ENCODE assay signal across 8 cellular contexts in the genomic region with DNA sequence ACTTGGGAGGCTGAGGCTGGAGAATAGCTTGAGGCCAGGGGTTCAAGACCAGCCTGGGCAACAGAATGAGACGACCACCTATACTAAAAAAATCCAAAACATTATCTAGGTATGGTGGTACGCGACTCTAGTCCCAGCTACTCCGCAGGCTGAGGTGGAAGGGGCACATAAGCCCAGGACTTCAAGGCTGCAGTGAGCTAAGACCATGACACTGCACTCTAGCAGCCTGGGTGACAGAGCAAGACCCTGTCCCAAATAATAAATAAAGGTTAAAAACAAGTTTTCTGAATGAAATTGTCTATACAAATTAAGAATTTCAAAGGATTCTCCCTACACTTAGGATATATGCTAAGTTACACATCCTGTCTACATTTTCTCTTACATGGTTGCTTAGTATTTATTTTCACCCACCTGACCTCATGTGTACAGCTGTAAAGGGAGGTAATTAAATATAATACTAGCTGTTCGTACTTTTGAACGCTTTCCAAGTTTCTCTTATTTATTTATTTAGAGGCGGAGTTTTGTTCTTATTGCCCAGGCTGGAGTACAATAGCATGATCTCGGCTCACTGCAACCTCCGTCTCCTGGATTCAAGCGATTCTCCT. TPM values are rescaled to one million over a fixed set of nuclear protein-coding genes. Genes with fewer than 3 reads are reported as not detected.
DNase-seq lines count a peak whose midpoint lies in the region; ATAC-seq, FAIRE-seq and TF ChIP-seq lines count a peak whose summit lies in the region.

No MANE protein-coding gene starts in this region.

- SMC1A ChIA-PET in GM12878 (lab: Charles Lee; ENCODE audit: uncharacterized antibody, unreplicated experiment) = interaction anchor here (0.7 to 2.3 kb wide), 11 partner anchors 9 to 285 kb away, joined by 3 to 12 read pairs (median 3); a partner anchor contains a TSS

- peaks cover 25% of the 10 kb centered on the region for H3K79me2 ChIP-seq in GM12878 (ENCODE audit: control insufficient read depth, insufficient read depth, low read length)

- DNase-seq in MG63 (no peak), GM12878 (ENCODE audit: low read depth, low spot score) (no peak), NCI-H446 treated with DMSO at 0.1 percent for 48 hours (lab: John Stamatoyannopoulos, UW) (no peak), NCI-H187 treated with DMSO at 0.1 percent for 48 hours (lab: John Stamatoyannopoulos, UW) (no peak)
- DNase-seq in stimulated activated CD4-positive, alpha-beta T cell treated with anti-CD3 and anti-CD28 coated beads, Interleukin-2, amount 100 ng/mL, for 48 hours = no peak

- H3K27ac ChIP-seq in BLaER1 treated with 17β-estradiol and CSF1 and Interleukin-3, amounts not matched to agents 10 nM and 100 nM = peak overlapping the region; percentile 71 to 89 (median 83); a peak in 21 of 22 replicates
- H3K27ac ChIP-seq in GM12878 (ENCODE audit: control insufficient read depth, insufficient read depth) (peak overlapping the region; percentile 72), muscle layer of colon (ENCODE audit: low read depth, low read length) (no peak overlapping the region)

- H3K4me1 ChIP-seq in BLaER1 treated with 17β-estradiol and CSF1 and Interleukin-3, amounts not matched to agents 10 nM and 100 nM = peaks cover 10 to 19% (median 13%) of the 10 kb centered on the region in 10 experiments
- no peaks in the 10 kb centered on the region for H3K4me1 ChIP-seq in GM12878 (ENCODE audit: control insufficient read depth, insufficient read depth, low read length)
- H3K4me1 ChIP-seq in muscle layer of colon (ENCODE audit: insufficient read depth, low read length) = peaks cover 20% of the 10 kb centered on the region

- ATAC-seq in GM12878 = no peak
- ATAC-seq in GM21825 (IDR thresholded peaks at IDR 0.05; ENCODE audit: unreplicated experiment) = no peak

- no TSS peak for BruUV-seq in GM12878 (replicated peaks; lab: Mats Ljungman, UMichigan)

- H3K27me3 ChIP-seq in BLaER1 treated with 17β-estradiol and CSF1 and Interleukin-3, amounts not matched to agents 10 nM and 100 nM = no peaks in the 10 kb centered on the region
- H3K27me3 ChIP-seq in MG63 = no peaks in the 10 kb centered on the region
- no peaks in the 10 kb centered on the region for H3K27me3 ChIP-seq in GM12878 (replicated peaks in 1 of 2; ENCODE audit: control insufficient read depth in 2 of 2, insufficient read depth in 2 of 2, low read length in 1 of 2)
- no peaks in the 10 kb centered on the region for H3K27me3 ChIP-seq in muscle layer of colon (ENCODE audit: control insufficient read depth in 1 of 2, insufficient read depth in 2 of 2, low read length in 2 of 2)

- H3K9ac ChIP-seq in BLaER1 treated with 17β-estradiol and CSF1 and Interleukin-3, amounts not matched to agents 10 nM and 100 nM = peak overlapping the region; percentile 80 to 89 (median 83)
- H3K9ac ChIP-seq in GM12878 (ENCODE audit: control insufficient read depth, insufficient read depth, low read length) (peak overlapping the region; percentile 87), muscle layer of colon (ENCODE audit: low read length) (peak overlapping the region; percentile 80)

- CTCF ChIA-PET in GM12878 (lab: Yijun Ruan, JAX) = interaction anchor here (0.6 to 3.6 kb wide), 8 partner anchors 10 to 498 kb away, joined by 3 to 17 read pairs (median 3); no protein-coding TSS in a partner anchor

- RAD21 ChIA-PET in GM12878 (lab: Charles Lee; ENCODE audit: unreplicated experiment) = interaction anchor here (1.1 to 1.2 kb wide), 3 partner anchors 10 to 75 kb away, joined by 3 to 4 read pairs (median 3); no protein-coding TSS in a partner anchor

- peak overlapping the region; percentile 64 to 86 (median 78) for H3K4me3 ChIP-seq in BLaER1 treated with 17β-estradiol and CSF1 and Interleukin-3, amounts not matched to agents 10 nM and 100 nM
- H3K4me3 ChIP-seq in MG63 (peak overlapping the region; percentile 74), GM12878 (peak overlapping the region; percentile 83), muscle layer of colon (ENCODE audit: low read depth in 1 of 2, low read length in 2 of 2) (peak overlapping the region in 1 of 2 donors; percentile 86)

- no peak for TF ChIP-seq POLR2A in GM12878 (IDR thresholded peaks at IDR 0.05; ENCODE audit: low read depth, low read length)

- peak overlapping the region; percentile 79 to 94 (median 91) for H3K4me2 ChIP-seq in BLaER1 treated with 17β-estradiol and CSF1 and Interleukin-3, amounts not matched to agents 10 nM and 100 nM
- peak overlapping the region; percentile 87 for H3K4me2 ChIP-seq in GM12878 (ENCODE audit: control insufficient read depth, insufficient read depth)

- WGBS in GM12878 (ENCODE audit: insufficient coverage, insufficient replicate concordance, low lambda C conversion rate, missing lambda C conversion rate) = 38% methylated on average over 10 of the region's 10 CpGs

- H4K20me1 ChIP-seq in BLaER1 treated with 17β-estradiol and CSF1 and Interleukin-3, amounts not matched to agents 10 nM and 100 nM = peaks cover 0 to 25% (median 0%) of the 10 kb centered on the region in 11 experiments; a peak in 7 of 22 replicates
- no peaks in the 10 kb centered on the region for H4K20me1 ChIP-seq in GM12878 (ENCODE audit: control insufficient read depth, insufficient read depth)

- POLR2A ChIA-PET in GM12878 (lab: Charles Lee) = interaction anchor here (0.6 to 2.5 kb wide), 7 partner anchors 11 to 284 kb away, joined by 3 to 6 read pairs (median 4); a partner anchor contains a TSS

- H3K9me3 ChIP-seq in BLaER1 treated with 17β-estradiol and CSF1 and Interleukin-3, amounts not matched to agents 10 nM and 100 nM (replicated peaks in 1 of 11) = no peaks in the 10 kb centered on the region
- H3K9me3 ChIP-seq in MG63 (no peaks in the 10 kb centered on the region), GM12878 (replicated peaks; ENCODE audit: control insufficient read depth, insufficient read depth, low read length) (no peaks in the 10 kb centered on the region), muscle layer of colon (ENCODE audit: low read length) (no peaks in the 10 kb centered on the region)

- in situ Hi-C loops in GM12878 (cut with MboI) = no loop called here

- peaks cover 0 to 9% (median under 1%) of the 10 kb centered on the region in 11 experiments; a peak in 4 of 22 replicates for H3K36me3 ChIP-seq in BLaER1 treated with 17β-estradiol and CSF1 and Interleukin-3, amounts not matched to agents 10 nM and 100 nM
- H3K36me3 ChIP-seq in MG63 = no peaks in the 10 kb centered on the region
- no peaks in the 10 kb centered on the region for H3K36me3 ChIP-seq in GM12878 (ENCODE audit: control insufficient read depth in 2 of 2, insufficient read depth in 2 of 2, low read length in 1 of 2)
- no peaks in the 10 kb centered on the region for H3K36me3 ChIP-seq in muscle layer of colon (ENCODE audit: insufficient read depth, low read length)

- TF ChIP-seq EP300 in GM12878 (IDR thresholded peaks at IDR 0.05; ENCODE audit: borderline replicate concordance in 1 of 2, control insufficient read depth in 1 of 2, low read depth in 2 of 2, low read length in 2 of 2) = no peak

- no peak for TF ChIP-seq CTCF in GM12878 (IDR thresholded peaks at IDR 0.05 in 2 of 3, conservative IDR thresholded peaks at IDR 0.05 in 1 of 3; ENCODE audit: control insufficient read depth in 2 of 3, extremely low read depth in 1 of 3, insufficient read depth in 1 of 3, low read depth in 3 of 3, low read length in 3 of 3)

- FAIRE-seq in GM12878 (lab: Jason Lieb, UNC) = no peak

- intact Hi-C loops in GM12878 (cut with micrococcal nuclease; ENCODE audit: unreplicated experiment) = loop anchor here (1.0 to 5.0 kb wide), 2 partner anchors 75 to 751 kb away; a partner anchor contains a TSS

- peak overlapping the region; percentile 48 for H2AFZ ChIP-seq in GM12878 (ENCODE audit: control insufficient read depth, low read depth, low read length)

- TF ChIP-seq RAD21 in GM12878 (IDR thresholded peaks at IDR 0.05; ENCODE audit: insufficient read depth, low read depth, low read length) = no peak

TF ChIP-seq in GM12878, 131 proteins besides CTCF, POLR2A, EP300 and RAD21 (continues in another document):
- TF ChIP-seq BCL11A (IDR thresholded peaks at IDR 0.05; ENCODE audit: low read depth, low read length) = no peak

RNA-seq across cellular contexts. Expression of a gene that starts 1.6 kb away (rescaled TPM):
- total RNA-seq in MG63 (2014; rRNA removed; shearing (Covaris generic); ENCODE audit: low replicate concordance) = 4.2 and 14.0 TPM in 2 replicates
- 12.4 and 13.2 TPM in 2 replicates for total RNA-seq in GM12878 (2013; cell fraction: nucleolus; rRNA removed)
- 4.7 and 5.0 TPM in 2 replicates for total RNA-seq in GM12878 (2014; rRNA removed)
- total RNA-seq in GM12878 (2014; rRNA removed; fragmentation: Illumina TruSeq; extraction: Trizol) = 8.8 and 9.1 TPM in 2 replicates
- 13.5 and 18.0 TPM in 2 replicates for total RNA-seq in GM12878 (2021)
- polyA plus RNA-seq in GM12878 (2011; ENCODE audit: low read depth) = 3.0 TPM
- 16.0 and 19.9 TPM in 2 replicates for polyA plus RNA-seq in GM12878 (2011; rRNA removed)
- 12.0 and 13.4 TPM in 2 replicates for polyA plus RNA-seq in GM12878 (2011; cell fraction: cytosol; rRNA removed)
- polyA plus RNA-seq in GM12878 (2011; cell fraction: nucleus; rRNA removed) = 7.7 and 8.7 TPM in 2 replicates
- 5.0 and 6.8 TPM in 2 replicates for polyA plus RNA-seq in GM12878 (2012)
- 16.7 and 22.7 TPM in 2 replicates for polyA plus RNA-seq in GM12878 (2014; fragmentation: Illumina TruSeq; extraction: Trizol)
- 1 to 10 TPM; 2.4 to 2.7 TPM for polyA plus RNA-seq in GM12878 (2014; fragmentation: Nextera tagmentation; extraction: Ambion mirVana)
- 11.8 and 13.7 TPM in 2 replicates for polyA plus RNA-seq in GM12878 (2014; rRNA removed)
- polyA plus RNA-seq in GM12878 (2016; fragmentation: Nextera tagmentation; extraction: Ambion mirVana) = 1 to 10 TPM; 6.6 to 9.0 TPM
- polyA minus RNA-seq in GM12878 (2011; rRNA and poly(A)+ RNA removed) = 16.9 and 28.3 TPM in 2 replicates
- 9.8 and 13.9 TPM in 2 replicates for polyA minus RNA-seq in GM12878 (2011; cell fraction: cytosol; rRNA and poly(A)+ RNA removed)
- polyA minus RNA-seq in GM12878 (2011; cell fraction: nucleus; rRNA and poly(A)+ RNA removed) = 4.7 and 7.7 TPM in 2 replicates

RNA-seq across cellular contexts. Expression of a gene that starts 48.1 kb away (rescaled TPM):
- total RNA-seq in MG63 (2014; rRNA removed; shearing (Covaris generic); ENCODE audit: low replicate concordance) = 15.2 and 18.3 TPM in 2 replicates
- total RNA-seq in GM12878 (2013; cell fraction: nucleolus; rRNA removed) = 88.1 and 101 TPM in 2 replicates
- total RNA-seq in GM12878 (2014; rRNA removed) (35.1 and 39.0 TPM in 2 replicates), GM12878 (2014; rRNA removed; fragmentation: Illumina TruSeq; extraction: Trizol) (20.9 and 23.9 TPM in 2 replicates), GM12878 (2021) (18.2 and 22.4 TPM in 2 replicates)
- 11.8 TPM for polyA plus RNA-seq in GM12878 (2011; ENCODE audit: low read depth)
- polyA plus RNA-seq in GM12878 (2011; rRNA removed) (24.6 and 31.0 TPM in 2 replicates), GM12878 (2014; fragmentation: Illumina TruSeq; extraction: Trizol) (17.6 and 19.5 TPM in 2 replicates), GM12878 (2014; fragmentation: Nextera tagmentation; extraction: Ambion mirVana) (1 to 10 TPM; 6.1 to 9.3 TPM), GM12878 (2014; rRNA removed) (26.2 and 30.5 TPM in 2 replicates), GM12878 (2016; fragmentation: Nextera tagmentation; extraction: Ambion mirVana) (10 to 100 TPM; 22.8 to 23.8 TPM)
- 19.9 and 20.1 TPM in 2 replicates for polyA plus RNA-seq in GM12878 (2011; cell fraction: cytosol; rRNA removed)
- 34.5 and 39.1 TPM in 2 replicates for polyA plus RNA-seq in GM12878 (2011; cell fraction: nucleus; rRNA removed)
- 25.1 and 48.4 TPM in 2 replicates for polyA plus RNA-seq in GM12878 (2012)
- 30.8 and 35.0 TPM in 2 replicates for polyA minus RNA-seq in GM12878 (2011; rRNA and poly(A)+ RNA removed)
- 9.7 and 10.7 TPM in 2 replicates for polyA minus RNA-seq in GM12878 (2011; cell fraction: cytosol; rRNA and poly(A)+ RNA removed)
- polyA minus RNA-seq in GM12878 (2011; cell fraction: nucleus; rRNA and poly(A)+ RNA removed) = 56.3 and 84.2 TPM in 2 replicates
